15 cellular contexts compared by ENCODE assay signal in genomic region chr1:43786975-43787374, GRCh38.
DNase-seq lines count a peak whose midpoint lies in the region; ATAC-seq and TF ChIP-seq lines count a peak whose summit lies in the region.
"Had no signal": no experiment of that assay in that cellular context is flagged by ENCODE, and none has a peak within 500 bp of the region (broad histone marks: within the 10 kb centered on the region; RNA-seq: fewer than 3 reads in every experiment).

No MANE protein-coding gene starts in this region.

- H2BK15ac ChIP-seq in mesenchymal stem cell (ENCODE audit: low read depth, poor library complexity, severe bottlenecking) = no peak overlapping the region

- H2AK5ac ChIP-seq in mesenchymal stem cell (ENCODE audit: low read length, severe bottlenecking) = no peak overlapping the region

- intact Hi-C loops in Right ventricle myocardium inferior (cut with DNase I) = no loop called here

- H3K4me3 ChIP-seq in right atrium auricular region (no peak overlapping the region), fibroblast of mammary gland (ENCODE audit: control insufficient read depth, low read depth, low read length) (no peak overlapping the region), mesenchymal stem cell (ENCODE audit: insufficient read depth in 1 of 2, low read depth in 1 of 2, low read length in 2 of 2) (no peak overlapping the region)
- H3K4me3 ChIP-seq: thoracic aorta had no signal

- H3K4me2 ChIP-seq in mesenchymal stem cell (ENCODE audit: low read length, poor library complexity, severe bottlenecking) = no peak overlapping the region

- H3K27me3 ChIP-seq in right atrium auricular region = no peaks in the 10 kb centered on the region
- H3K27me3 ChIP-seq in mesenchymal stem cell (ENCODE audit: control insufficient read depth in 1 of 2, insufficient read depth in 1 of 2, low read length in 2 of 2) = no peaks in the 10 kb centered on the region

- H3K23ac ChIP-seq in mesenchymal stem cell (ENCODE audit: low read length in 2 of 2) = no peak overlapping the region

- H3K27ac ChIP-seq in right atrium auricular region (peak overlapping the region in 1 of 2 donors; percentile 5), mesenchymal stem cell (ENCODE audit: low read length, poor library complexity, severe bottlenecking) (no peak overlapping the region)
- H3K27ac ChIP-seq: thoracic aorta had no signal

- H3K4me1 ChIP-seq in right atrium auricular region (peaks cover 0 to 26% of the 10 kb centered on the region in 2 donors), mesenchymal stem cell (ENCODE audit: control insufficient read depth, insufficient read depth, low read depth, low read length) (peaks cover 7% of the 10 kb centered on the region)

- H4K91ac ChIP-seq in mesenchymal stem cell (ENCODE audit: low read length) = no peak overlapping the region

- no peak overlapping the region for H2BK12ac ChIP-seq in mesenchymal stem cell (ENCODE audit: low read length in 2 of 2)

- H2BK5ac ChIP-seq in mesenchymal stem cell (ENCODE audit: low read depth, low read length, poor library complexity, severe bottlenecking) = no peak overlapping the region

- no peak overlapping the region for H3K4ac ChIP-seq in mesenchymal stem cell (ENCODE audit: low read depth in 1 of 2, low read length in 2 of 2)

- no peak for TF ChIP-seq CTCF in right atrium auricular region (IDR thresholded peaks at IDR 0.05)
- TF ChIP-seq CTCF in fibroblast of mammary gland (conservative IDR thresholded peaks at IDR 0.05; ENCODE audit: control insufficient read depth, insufficient read depth, low read depth, low read length) = no peak

- peaks cover 24% of the 10 kb centered on the region for H3K79me1 ChIP-seq in mesenchymal stem cell (replicated peaks; ENCODE audit: low read length, poor library complexity, severe bottlenecking)

- H3K14ac ChIP-seq in mesenchymal stem cell (ENCODE audit: low read length in 2 of 2) = no peak overlapping the region

- H3K36me3 ChIP-seq in right atrium auricular region (no peaks in the 10 kb centered on the region), mesenchymal stem cell (ENCODE audit: control insufficient read depth in 1 of 2, insufficient read depth in 2 of 2, low read depth in 1 of 2, low read length in 2 of 2) (peaks cover 0 to 3% of the 10 kb centered on the region in 2 experiments)
- H3K36me3 ChIP-seq: thoracic aorta had no signal

- peak; percentile 77 for ATAC-seq in Right ventricle myocardium inferior
- ATAC-seq in GM21526 (IDR thresholded peaks at IDR 0.05; ENCODE audit: low FRiP score, unreplicated experiment) = no peak
- ATAC-seq in HG02938 (IDR thresholded peaks at IDR 0.05; ENCODE audit: unreplicated experiment) = no peak

- DNase-seq in Right ventricle myocardium inferior (ENCODE audit: missing footprints) (no peak), right atrium auricular region (ENCODE audit: low spot score) (no peak), fibroblast of mammary gland (ENCODE audit: low read depth) (peak; percentile 69), mesenchymal stem cell (peak; percentile 79), NCI-H510A (lab: John Stamatoyannopoulos, UW) (no peak), globus pallidus (ENCODE audit: low spot score) (no peak)
- DNase-seq: 8988T; activated CD4-positive, alpha-beta T cell treated with anti-CD3 and anti-CD28 coated beads, Interleukin-2, amount 10 ng/mL, durations not matched to agents 7 days and 5 days; erythroblast; NCI-H1092 treated with DMSO at 0.1 percent for 48 hours; NCI-H524 treated with DMSO at 0.1 percent for 48 hours; stimulated activated CD4-positive, alpha-beta T cell treated with anti-CD3 and anti-CD28 coated beads, Interleukin-12 subunit alpha, Interleukin-12 subunit beta, amount 100 ng/mL, for 4 hours had no signal

- no peak overlapping the region for H3K18ac ChIP-seq in mesenchymal stem cell (ENCODE audit: low read depth in 1 of 2, low read length in 2 of 2)

- H3K9ac ChIP-seq in mesenchymal stem cell (ENCODE audit: low read length) = peak overlapping the region; percentile 65

- no peaks in the 10 kb centered on the region for H3K9me3 ChIP-seq in right atrium auricular region
- H3K9me3 ChIP-seq in mesenchymal stem cell (ENCODE audit: control insufficient read depth, low read length) = no peaks in the 10 kb centered on the region
- H3K9me3 ChIP-seq: thoracic aorta had no signal

- no peak overlapping the region for H2BK120ac ChIP-seq in mesenchymal stem cell (ENCODE audit: low read depth, low read length)

- H2AFZ ChIP-seq in mesenchymal stem cell (ENCODE audit: low read depth, low read length) = no peak overlapping the region

- H4K8ac ChIP-seq in mesenchymal stem cell (ENCODE audit: low read length) = no peak overlapping the region

- WGBS in mesenchymal stem cell = 46% methylated on average over 2 of the region's 2 CpGs

Comparison
In these comparisons a context has a peak if more than half of its experiments do, and no peak if none do; other contexts are left out.
1. DNase-seq: peak in fibroblast of mammary gland (single experiment) and mesenchymal stem cell (single experiment); none in Right ventricle myocardium inferior (single experiment), right atrium auricular region (single experiment), NCI-H510A (single experiment) and globus pallidus (single experiment).